13 cellular contexts compared by ENCODE assay signal in genomic region chr16:81708459-81709368, GRCh38.
DNase-seq lines count a peak whose midpoint lies in the region; ATAC-seq and TF ChIP-seq lines count a peak whose summit lies in the region.
"Had no signal": no experiment of that assay in that cellular context is flagged by ENCODE, and none has a peak within 500 bp of the region (broad histone marks: within the 10 kb centered on the region; RNA-seq: fewer than 3 reads in every experiment).

No MANE protein-coding gene starts in this region.

- peak overlapping the region; percentile 47 for H3K27ac Mint-ChIP-seq in activated T-cell treated with anti-CD3 and anti-CD28 coated beads, Interleukin-2, amount 50 U/mL, for 72 hours

- H3K4me1 ChIP-seq in left lung: peaks cover 0 to 12% of the 10 kb centered on the region in 2 donors
- H3K4me1 ChIP-seq: HAP-1 had no signal

- H3K36me3 Mint-ChIP-seq in activated T-cell treated with anti-CD3 and anti-CD28 coated beads, Interleukin-2, amount 50 U/mL, for 72 hours (ENCODE audit: insufficient read depth in 2 of 2): peaks cover 5 to 9% of the 10 kb centered on the region in 2 donors
- peaks cover 11% of the 10 kb centered on the region for H3K36me3 Mint-ChIP-seq in activated T-cell treated with anti-CD3 and anti-CD28 coated beads, Interleukin-2, amount 50 U/mL, for 4 hours (ENCODE audit: insufficient read depth)

- no peak for DNase-seq in activated T-cell treated with anti-CD3 and anti-CD28 coated beads, Interleukin-2, amount 50 U/mL, for 72 hours
- no peak for DNase-seq in activated T-cell treated with anti-CD3 and anti-CD28 coated beads, Interleukin-2, amount 50 U/mL, for 4 hours
- peak in 29 of 56 donors; percentile 10 to 62 (median 29) for DNase-seq in amygdala (lab: John Stamatoyannopoulos, UW)
- peak in 1 of 2 donors; percentile 50 for DNase-seq in left lung
- peak in 29 of 49 donors; percentile 5 to 72 (median 38) for DNase-seq in substantia nigra (lab: John Stamatoyannopoulos, UW)
- DNase-seq in NOMO-1 treated with DMSO at 0.1 percent for 48 hours (lab: John Stamatoyannopoulos, UW; ENCODE audit: unreplicated experiment): no peak
- DNase-seq: naive B cell, NCI-H1092 treated with DMSO at 0.1 percent for 48 hours, SJCRH30 had no signal

- no peak overlapping the region for H3K4me3 Mint-ChIP-seq in activated T-cell treated with anti-CD3 and anti-CD28 coated beads, Interleukin-2, amount 50 U/mL, for 72 hours
- H3K4me3 Mint-ChIP-seq in activated T-cell treated with anti-CD3 and anti-CD28 coated beads, Interleukin-2, amount 50 U/mL, for 4 hours: no peak overlapping the region
- H3K4me3 Mint-ChIP-seq: naive B cell had no signal

- no peak overlapping the region for H3K27ac ChIP-seq in left lung
- peak overlapping the region; percentile 9 for H3K27ac ChIP-seq in substantia nigra (ENCODE audit: low read depth, low read length, poor library complexity, severe bottlenecking)
- H3K27ac ChIP-seq: SJCRH30 had no signal

- no peak for ATAC-seq in activated T-cell treated with anti-CD3 and anti-CD28 coated beads, Interleukin-2, amount 50 U/mL, for 72 hours (replicated peaks in 1 of 2)
- no peak for ATAC-seq in activated T-cell treated with anti-CD3 and anti-CD28 coated beads, Interleukin-2, amount 50 U/mL, for 4 hours
- peak; percentile 78 for ATAC-seq in left lung
- ATAC-seq in GM21576 (IDR thresholded peaks at IDR 0.05; ENCODE audit: unreplicated experiment): no peak
- no peak for ATAC-seq in SK-N-SH treated with all-trans-retinoic acid at 6 μM for 48 hours
- ATAC-seq: activated CD4-positive, CD25-positive, alpha-beta regulatory T cell treated with anti-CD3 and anti-CD28 coated beads, Interleukin-2, amount 50 U/mL, for 24 hours had no signal

- no peak for TF ChIP-seq CTCF in left lung (IDR thresholded peaks at IDR 0.05)

- no peaks in the 10 kb centered on the region for H3K27me3 Mint-ChIP-seq in activated T-cell treated with anti-CD3 and anti-CD28 coated beads, Interleukin-2, amount 50 U/mL, for 72 hours (ENCODE audit: low read depth)
- H3K27me3 Mint-ChIP-seq in activated T-cell treated with anti-CD3 and anti-CD28 coated beads, Interleukin-2, amount 50 U/mL, for 4 hours (ENCODE audit: low read depth): no peaks in the 10 kb centered on the region
- H3K27me3 Mint-ChIP-seq: naive B cell had no signal

- intact Hi-C loops in left lung (cut with DNase I): no loop called here

- H3K9me3 ChIP-seq in left lung: no peaks in the 10 kb centered on the region
- H3K9me3 ChIP-seq: HAP-1, SJCRH30 had no signal

- H3K4me1 Mint-ChIP-seq in activated T-cell treated with anti-CD3 and anti-CD28 coated beads, Interleukin-2, amount 50 U/mL, for 72 hours (ENCODE audit: low read depth): no peaks in the 10 kb centered on the region
- no peaks in the 10 kb centered on the region for H3K4me1 Mint-ChIP-seq in activated T-cell treated with anti-CD3 and anti-CD28 coated beads, Interleukin-2, amount 50 U/mL, for 4 hours (ENCODE audit: low read depth)

- H3K9me3 Mint-ChIP-seq in activated T-cell treated with anti-CD3 and anti-CD28 coated beads, Interleukin-2, amount 50 U/mL, for 72 hours: no peaks in the 10 kb centered on the region
- H3K9me3 Mint-ChIP-seq in activated T-cell treated with anti-CD3 and anti-CD28 coated beads, Interleukin-2, amount 50 U/mL, for 4 hours: no peaks in the 10 kb centered on the region
- H3K9me3 Mint-ChIP-seq: naive B cell had no signal

- H3K4me3 ChIP-seq in left lung: no peak overlapping the region
- H3K4me3 ChIP-seq: HAP-1, SJCRH30 had no signal

- no peaks in the 10 kb centered on the region for H3K27me3 ChIP-seq in left lung
- H3K27me3 ChIP-seq: SJCRH30 had no signal

- peaks cover 0 to 60% of the 10 kb centered on the region in 2 donors for H3K36me3 ChIP-seq in left lung

TF ChIP-seq in SK-N-SH treated with all-trans-retinoic acid at 6 μM for 48 hours, 23 proteins besides CTCF, POLR2A, EP300 and RAD21:
- TF ChIP-seq CSRNP3 (CRISPR knock-in tag; IDR thresholded peaks at IDR 0.05) (no peak), SNAI2 (CRISPR knock-in tag; IDR thresholded peaks at IDR 0.05) (no peak), ZNF70 (CRISPR knock-in tag; IDR thresholded peaks at IDR 0.05) (no peak), ZNF565 (CRISPR knock-in tag; conservative IDR thresholded peaks at IDR 0.05; ENCODE audit: low read depth) (no peak), TCF4 (CRISPR knock-in tag; IDR thresholded peaks at IDR 0.05; ENCODE audit: borderline replicate concordance) (no peak), ZNF8 (CRISPR knock-in tag; IDR thresholded peaks at IDR 0.05) (no peak), ZFP3 (CRISPR knock-in tag; IDR thresholded peaks at IDR 0.05) (no peak), OSR1 (CRISPR knock-in tag; IDR thresholded peaks at IDR 0.05) (no peak), ZFP30 (CRISPR knock-in tag; IDR thresholded peaks at IDR 0.05) (no peak), CSDC2 (CRISPR knock-in tag; IDR thresholded peaks at IDR 0.05) (no peak), ARNTL (CRISPR knock-in tag; IDR thresholded peaks at IDR 0.05; ENCODE audit: borderline replicate concordance, low read depth) (no peak), TOX (CRISPR knock-in tag; IDR thresholded peaks at IDR 0.05; ENCODE audit: borderline replicate concordance) (no peak), ISL1 (CRISPR knock-in tag; IDR thresholded peaks at IDR 0.05) (no peak), PPARA (CRISPR knock-in tag; IDR thresholded peaks at IDR 0.05; ENCODE audit: borderline replicate concordance) (no peak), RARB (CRISPR knock-in tag; IDR thresholded peaks at IDR 0.05) (no peak)
- TF ChIP-seq, protein P1, sequence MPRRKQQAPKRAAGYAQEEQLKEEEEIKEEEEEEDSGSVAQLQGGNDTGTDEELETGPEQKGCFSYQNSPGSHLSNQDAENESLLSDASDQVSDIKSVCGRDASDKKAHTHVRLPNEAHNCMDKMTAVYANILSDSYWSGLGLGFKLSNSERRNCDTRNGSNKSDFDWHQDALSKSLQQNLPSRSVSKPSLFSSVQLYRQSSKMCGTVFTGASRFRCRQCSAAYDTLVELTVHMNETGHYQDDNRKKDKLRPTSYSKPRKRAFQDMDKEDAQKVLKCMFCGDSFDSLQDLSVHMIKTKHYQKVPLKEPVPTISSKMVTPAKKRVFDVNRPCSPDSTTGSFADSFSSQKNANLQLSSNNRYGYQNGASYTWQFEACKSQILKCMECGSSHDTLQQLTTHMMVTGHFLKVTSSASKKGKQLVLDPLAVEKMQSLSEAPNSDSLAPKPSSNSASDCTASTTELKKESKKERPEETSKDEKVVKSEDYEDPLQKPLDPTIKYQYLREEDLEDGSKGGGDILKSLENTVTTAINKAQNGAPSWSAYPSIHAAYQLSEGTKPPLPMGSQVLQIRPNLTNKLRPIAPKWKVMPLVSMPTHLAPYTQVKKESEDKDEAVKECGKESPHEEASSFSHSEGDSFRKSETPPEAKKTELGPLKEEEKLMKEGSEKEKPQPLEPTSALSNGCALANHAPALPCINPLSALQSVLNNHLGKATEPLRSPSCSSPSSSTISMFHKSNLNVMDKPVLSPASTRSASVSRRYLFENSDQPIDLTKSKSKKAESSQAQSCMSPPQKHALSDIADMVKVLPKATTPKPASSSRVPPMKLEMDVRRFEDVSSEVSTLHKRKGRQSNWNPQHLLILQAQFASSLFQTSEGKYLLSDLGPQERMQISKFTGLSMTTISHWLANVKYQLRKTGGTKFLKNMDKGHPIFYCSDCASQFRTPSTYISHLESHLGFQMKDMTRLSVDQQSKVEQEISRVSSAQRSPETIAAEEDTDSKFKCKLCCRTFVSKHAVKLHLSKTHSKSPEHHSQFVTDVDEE (CRISPR knock-in tag; IDR thresholded peaks at IDR 0.05): no peak

Comparison
In these comparisons a context has a peak if more than half of its experiments do, and no peak if none do; other contexts are left out.
1. DNase-seq: peak in amygdala (29 of 56) and substantia nigra (29 of 49); none in activated T-cell treated with anti-CD3 and anti-CD28 coated beads, Interleukin-2, amount 50 U/mL, for 72 hours (0 of 2), activated T-cell treated with anti-CD3 and anti-CD28 coated beads, Interleukin-2, amount 50 U/mL, for 4 hours (single experiment) and NOMO-1 treated with DMSO at 0.1 percent for 48 hours (single experiment).